Comparison of ENCODE assay signal across 1 cellular context in genomic region chr20:50219520-50220086, GRCh38.
TF ChIP-seq lines count a peak whose summit lies in the region.

No MANE protein-coding gene starts in this region.

TF ChIP-seq in SK-N-SH treated with all-trans-retinoic acid at 6 μM for 48 hours, 23 proteins besides CTCF, POLR2A, EP300 and RAD21 (continued from another document):
- TF ChIP-seq TSHZ2 (CRISPR knock-in tag; IDR thresholded peaks at IDR 0.05) (no peak), CSDC2 (CRISPR knock-in tag; IDR thresholded peaks at IDR 0.05) (no peak)
